ENCODE assay signal across 7 cellular contexts in the genomic region with DNA sequence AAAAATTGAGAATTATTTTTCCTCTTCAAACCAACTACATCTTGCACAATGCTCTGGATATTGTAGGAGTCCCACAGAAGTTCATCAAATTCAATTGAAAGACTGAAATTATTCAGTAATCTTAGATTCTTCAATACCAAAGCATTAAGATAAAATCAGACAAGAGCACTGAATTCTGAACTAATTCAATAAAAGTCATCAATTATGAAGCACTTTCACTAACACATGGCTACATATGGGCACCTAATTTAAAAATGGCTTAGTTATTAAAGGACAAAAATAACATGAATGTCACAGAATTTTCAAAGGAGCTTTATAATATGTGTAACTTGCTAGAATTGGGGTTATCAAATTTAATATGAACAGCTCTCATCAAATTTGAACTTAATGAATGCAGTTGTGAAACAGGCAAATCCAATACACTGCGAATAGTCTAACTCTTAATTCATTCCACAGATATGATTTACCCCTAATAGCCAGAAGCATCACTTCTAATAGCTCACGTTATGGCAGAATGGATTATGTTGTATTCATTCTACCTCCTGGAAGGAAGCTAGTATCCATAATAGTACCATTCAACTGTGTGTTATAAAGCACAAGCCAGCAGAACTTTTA.
"Had no signal": no experiment of that assay in that cellular context is flagged by ENCODE, and none has a peak within 500 bp of the region (broad histone marks: within the 10 kb centered on the region; RNA-seq: fewer than 3 reads in every experiment).

No MANE protein-coding gene starts in this region.

- H3K4me3 ChIP-seq: GM12878 had no signal

- FAIRE-seq: G401.6, GM12878, GM12892, GM18507, GM19239 had no signal

- DNase-seq: GDM1, GF-D8 had no signal

- ATAC-seq: GM12878 had no signal
